ENCODE assay signal across 8 cellular contexts in genomic region chr21:36989699-36990507, GRCh38. TPM values are rescaled to one million over a fixed set of nuclear protein-coding genes. Genes with fewer than 3 reads are reported as not detected.
DNase-seq lines count a peak whose midpoint lies in the region; ATAC-seq and TF ChIP-seq lines count a peak whose summit lies in the region.

No MANE protein-coding gene starts in this region.

- peak; percentile 33 for TF ChIP-seq POLR2A in GM10847 (IDR thresholded peaks at IDR 0.05; ENCODE audit: extremely low read depth, insufficient read length)

- peak overlapping the region; percentile 89 for H3K27ac ChIP-seq in temporal lobe (ENCODE audit: low read depth, low read length)

- TF ChIP-seq CTCF in omental fat pad (IDR thresholded peaks at IDR 0.05), result peak in 2 of 3 donors; percentile 51 to 79

- peak; percentile 80 for DNase-seq in NAMALWA (ENCODE audit: low spot score)
- peak; percentile 88 for DNase-seq in SK-N-DZ (ENCODE audit: low spot score)
- DNase-seq in activated naive CD4-positive, alpha-beta T cell treated with anti-CD3 and anti-CD28 coated beads, Interleukin-2, amount 50 U/mL, for 16 hours, result peak; percentile 87
- DNase-seq in germinal center (ENCODE audit: low spot score), result peak; percentile 95
- peak; percentile 69 for DNase-seq in omental fat pad (ENCODE audit: low spot score)

- ATAC-seq in HG02571 (IDR thresholded peaks at IDR 0.05; ENCODE audit: unreplicated experiment), result peak; percentile 88
- peak; percentile 98 for ATAC-seq in omental fat pad (ENCODE audit: low FRiP score)

RNA-seq across cellular contexts. Expression of gene RIPPLY3, which starts 16.6 kb away (rescaled TPM):
- polyA plus RNA-seq in SK-N-DZ (2014; cell fraction: cytosol; rRNA removed), result 0.22 and 0.51 TPM in 2 replicates
- 0.07 and 1.2 TPM in 2 replicates for polyA plus RNA-seq in SK-N-DZ (2014; cell fraction: nucleus; rRNA removed)
- not detected for total RNA-seq in omental fat pad
- total RNA-seq in temporal lobe, result under 0.01 TPM

RNA-seq across cellular contexts. Expression of gene HLCS, which starts 23.4 kb away (rescaled TPM):
- 5.0 and 8.0 TPM in 2 replicates for polyA plus RNA-seq in SK-N-DZ (2014; cell fraction: cytosol; rRNA removed)
- 4.8 and 12.2 TPM in 2 replicates for polyA plus RNA-seq in SK-N-DZ (2014; cell fraction: nucleus; rRNA removed)
- total RNA-seq in omental fat pad, result 10 to 100 TPM; 14.3 to 19.3 (median 17.6) TPM
- 19.2 TPM for total RNA-seq in temporal lobe

Comparison
In these comparisons a context has a peak if more than half of its experiments do, and no peak if none do; other contexts are left out.
1. Peak in every context shown above with its lines: DNase-seq, ATAC-seq and H3K27ac ChIP-seq.